ENCODE assay signal across 28 cellular contexts in the genomic region with DNA sequence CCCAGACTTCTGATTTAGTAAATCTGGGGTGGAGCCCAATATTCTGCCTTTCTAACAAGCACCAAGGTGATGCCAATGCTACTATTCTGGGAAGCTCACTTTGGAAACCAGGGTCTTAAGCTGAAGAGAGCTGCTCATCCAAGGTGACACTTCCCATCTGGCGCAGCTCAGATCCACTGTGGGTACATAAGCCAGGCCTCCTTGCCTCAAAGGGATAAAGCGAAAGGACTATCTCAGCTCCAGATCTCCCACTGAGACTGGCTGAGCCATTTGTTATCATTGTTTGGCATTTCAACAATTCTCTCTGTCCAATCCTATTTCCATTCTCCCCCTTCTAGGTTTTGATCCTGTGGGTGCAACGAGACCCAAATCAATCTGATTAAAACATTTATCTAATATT.
"Had no signal": no experiment of that assay in that cellular context is flagged by ENCODE, and none has a peak within 500 bp of the region (broad histone marks: within the 10 kb centered on the region; RNA-seq: fewer than 3 reads in every experiment).

No MANE protein-coding gene starts in this region.

- H3K27ac ChIP-seq: adrenal gland, breast epithelium, SJSA1 had no signal

- DNase-seq: activated CD4-positive, alpha-beta memory T cell treated with anti-CD3 and anti-CD28 coated beads, Interleukin-2, amount 10 ng/mL, durations not matched to agents 7 days and 5 days; activated CD4-positive, alpha-beta T cell treated with anti-CD3 and anti-CD28 coated beads, Interleukin-2, amount 10 ng/mL, durations not matched to agents 7 days and 5 days; activated CD4-positive, CD25-positive, alpha-beta regulatory T cell; activated CD8-positive, alpha-beta memory T cell treated with anti-CD3 and anti-CD28 coated beads, Interleukin-2, amount 50 U/mL, for 4 hours; activated gamma-delta T cell treated with Interleukin-2 at 50 U/mL for 16 hours; activated naive CD4-positive, alpha-beta T cell treated with anti-CD3 and anti-CD28 coated beads, Interleukin-2, amount 10 ng/mL, durations not matched to agents 7 days and 5 days; activated naive CD8-positive, alpha-beta T cell treated with anti-CD3 and anti-CD28 coated beads, Interleukin-2, amount 10 ng/mL, durations not matched to agents 7 days and 5 days; activated T-cell treated with anti-CD3 and anti-CD28 coated beads, Interleukin-2, amount 50 U/mL, for 72 hours; adrenal gland; aorta; MG63; MV-4-11; NCI-H1092 treated with DMSO at 0.1 percent for 48 hours; NCI-H1417 treated with DMSO at 0.1 percent for 48 hours; NCI-H1694; NCI-H2029; NCI-H2107; NCI-H2171 treated with DMSO at 0.1 percent for 48 hours; NCI-H226; NCI-H526; PC-3; SHP77; T-cell; T-helper 2 cell; T1000 had no signal

- H3K27me3 Mint-ChIP-seq: activated CD4-positive, alpha-beta memory T cell treated with anti-CD3 and anti-CD28 coated beads, Interleukin-2, amount 10 ng/mL, durations not matched to agents 7 days and 5 days; activated CD4-positive, alpha-beta T cell treated with anti-CD3 and anti-CD28 coated beads, Interleukin-2, amount 10 ng/mL, durations not matched to agents 7 days and 5 days; activated naive CD4-positive, alpha-beta T cell treated with anti-CD3 and anti-CD28 coated beads, Interleukin-2, amount 10 ng/mL, durations not matched to agents 7 days and 5 days; activated naive CD8-positive, alpha-beta T cell treated with anti-CD3 and anti-CD28 coated beads, Interleukin-2, amount 10 ng/mL, durations not matched to agents 7 days and 5 days; T-cell had no signal

- H3K4me3 ChIP-seq: adrenal gland, breast epithelium, MG63, SJSA1 had no signal

- ATAC-seq: activated T-cell treated with anti-CD3 and anti-CD28 coated beads, Interleukin-2, amount 50 U/mL, for 72 hours; PC-3; T-cell had no signal

- H3K4me1 Mint-ChIP-seq: activated CD4-positive, alpha-beta memory T cell treated with anti-CD3 and anti-CD28 coated beads, Interleukin-2, amount 10 ng/mL, durations not matched to agents 7 days and 5 days; activated CD4-positive, alpha-beta T cell treated with anti-CD3 and anti-CD28 coated beads, Interleukin-2, amount 10 ng/mL, durations not matched to agents 7 days and 5 days; activated naive CD4-positive, alpha-beta T cell treated with anti-CD3 and anti-CD28 coated beads, Interleukin-2, amount 10 ng/mL, durations not matched to agents 7 days and 5 days; activated naive CD8-positive, alpha-beta T cell treated with anti-CD3 and anti-CD28 coated beads, Interleukin-2, amount 10 ng/mL, durations not matched to agents 7 days and 5 days; T-cell had no signal

- H3K4me1 ChIP-seq: adrenal gland, breast epithelium, SJSA1 had no signal

- H3K36me3 Mint-ChIP-seq: activated naive CD4-positive, alpha-beta T cell treated with anti-CD3 and anti-CD28 coated beads, Interleukin-2, amount 10 ng/mL, durations not matched to agents 7 days and 5 days; activated naive CD8-positive, alpha-beta T cell treated with anti-CD3 and anti-CD28 coated beads, Interleukin-2, amount 10 ng/mL, durations not matched to agents 7 days and 5 days; T-cell had no signal

- H3K9me3 ChIP-seq: adrenal gland, breast epithelium, MG63, SJSA1 had no signal

- H3K4me3 Mint-ChIP-seq: activated CD4-positive, alpha-beta memory T cell treated with anti-CD3 and anti-CD28 coated beads, Interleukin-2, amount 10 ng/mL, durations not matched to agents 7 days and 5 days; activated CD4-positive, alpha-beta T cell treated with anti-CD3 and anti-CD28 coated beads, Interleukin-2, amount 10 ng/mL, durations not matched to agents 7 days and 5 days; activated naive CD4-positive, alpha-beta T cell treated with anti-CD3 and anti-CD28 coated beads, Interleukin-2, amount 10 ng/mL, durations not matched to agents 7 days and 5 days; activated naive CD8-positive, alpha-beta T cell treated with anti-CD3 and anti-CD28 coated beads, Interleukin-2, amount 10 ng/mL, durations not matched to agents 7 days and 5 days; activated T-cell treated with anti-CD3 and anti-CD28 coated beads, Interleukin-2, amount 50 U/mL, for 72 hours; T-cell had no signal

- H3K36me3 ChIP-seq: adrenal gland, breast epithelium, MG63, SJSA1 had no signal

- H3K9me3 Mint-ChIP-seq: activated CD4-positive, alpha-beta memory T cell treated with anti-CD3 and anti-CD28 coated beads, Interleukin-2, amount 10 ng/mL, durations not matched to agents 7 days and 5 days; activated CD4-positive, alpha-beta T cell treated with anti-CD3 and anti-CD28 coated beads, Interleukin-2, amount 10 ng/mL, durations not matched to agents 7 days and 5 days; activated naive CD4-positive, alpha-beta T cell treated with anti-CD3 and anti-CD28 coated beads, Interleukin-2, amount 10 ng/mL, durations not matched to agents 7 days and 5 days; activated naive CD8-positive, alpha-beta T cell treated with anti-CD3 and anti-CD28 coated beads, Interleukin-2, amount 10 ng/mL, durations not matched to agents 7 days and 5 days; activated T-helper 2 cell treated with anti-CD3 and anti-CD28 coated beads, Interferon-gamma antibody, Interleukin-2, Interleukin-4, amounts not matched to agents 10 μg/mL and 5 μg/mL and 100 μg/mL, durations not matched to agents 14 hours and 24 hours and 36 hours had no signal

- H3K27ac Mint-ChIP-seq: activated CD4-positive, alpha-beta memory T cell treated with anti-CD3 and anti-CD28 coated beads, Interleukin-2, amount 10 ng/mL, durations not matched to agents 7 days and 5 days; activated CD4-positive, alpha-beta T cell treated with anti-CD3 and anti-CD28 coated beads, Interleukin-2, amount 10 ng/mL, durations not matched to agents 7 days and 5 days; activated naive CD4-positive, alpha-beta T cell treated with anti-CD3 and anti-CD28 coated beads, Interleukin-2, amount 10 ng/mL, durations not matched to agents 7 days and 5 days; activated naive CD8-positive, alpha-beta T cell treated with anti-CD3 and anti-CD28 coated beads, Interleukin-2, amount 10 ng/mL, durations not matched to agents 7 days and 5 days; activated T-cell treated with anti-CD3 and anti-CD28 coated beads, Interleukin-2, amount 50 U/mL, for 72 hours; activated T-helper 2 cell treated with anti-CD3 and anti-CD28 coated beads, Interferon-gamma antibody, Interleukin-2, Interleukin-4, amounts not matched to agents 10 μg/mL and 5 μg/mL and 100 μg/mL, durations not matched to agents 14 hours and 24 hours and 36 hours; T-cell had no signal

- H3K27me3 ChIP-seq: adrenal gland, breast epithelium, MG63, SJSA1 had no signal
